Comparison of ENCODE assay signal across 34 cellular contexts in the genomic region with DNA sequence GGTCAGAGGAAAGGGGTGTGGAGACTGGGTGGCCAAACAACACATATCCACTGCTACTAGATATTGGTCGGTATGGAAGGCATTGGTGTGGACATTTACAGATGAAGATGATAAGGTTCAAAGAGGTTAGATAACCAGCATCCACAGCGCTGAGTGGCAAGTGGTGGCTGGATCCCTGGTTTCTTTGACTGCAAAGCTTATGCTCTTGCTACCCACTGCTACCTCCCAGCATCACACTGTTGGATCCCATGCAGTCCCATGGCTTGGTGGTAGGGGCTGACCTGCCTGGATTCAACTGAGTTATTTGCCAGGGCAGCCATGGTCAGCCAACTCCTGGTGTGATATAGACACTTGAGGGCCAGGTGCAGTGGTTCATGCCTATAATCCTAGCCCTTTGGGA.
"Had no signal": no experiment of that assay in that cellular context is flagged by ENCODE, and none has a peak within 500 bp of the region (broad histone marks: within the 10 kb centered on the region; RNA-seq: fewer than 3 reads in every experiment).

No MANE protein-coding gene starts in this region.

- H3K4me3 ChIP-seq: adrenal gland, body of pancreas, breast epithelium had no signal

- H3K9me3 ChIP-seq: adrenal gland, body of pancreas, breast epithelium had no signal

- DNase-seq: activated B cell treated with CpG ODN at 0.5 μM for 24 hours; activated CD4-positive, alpha-beta memory T cell treated with anti-CD3 and anti-CD28 coated beads, Interleukin-2, amount 10 ng/mL, durations not matched to agents 7 days and 5 days; activated CD4-positive, alpha-beta T cell treated with anti-CD3 and anti-CD28 coated beads for 36 hours; activated CD4-positive, alpha-beta T cell treated with anti-CD3 and anti-CD28 coated beads for 48 hours; activated CD4-positive, alpha-beta T cell treated with anti-CD3 and anti-CD28 coated beads, Interleukin-2, amount 10 ng/mL, durations not matched to agents 7 days and 5 days; activated CD4-positive, alpha-beta T cell treated with anti-CD3 and anti-CD28 coated beads, Interleukin-2, amount 50 U/mL, for 48 hours; activated CD4-positive, CD25-positive, alpha-beta regulatory T cell treated with anti-CD3 and anti-CD28 coated beads, Interleukin-2, amount 50 U/mL, for 72 hours; activated CD8-positive, alpha-beta memory T cell treated with anti-CD3 and anti-CD28 coated beads for 24 hours; activated CD8-positive, alpha-beta memory T cell treated with anti-CD3 and anti-CD28 coated beads, Interleukin-2, amount 10 ng/mL, durations not matched to agents 7 days and 5 days; activated CD8-positive, alpha-beta memory T cell treated with anti-CD3 and anti-CD28 coated beads, Interleukin-2, amount 50 U/mL, for 48 hours; activated CD8-positive, alpha-beta T cell treated with anti-CD3 and anti-CD28 coated beads, Interleukin-2, amount 10 ng/mL, durations not matched to agents 7 days and 5 days; activated effector memory CD4-positive, alpha-beta T cell treated with anti-CD3 and anti-CD28 coated beads, Interleukin-2, amount 50 U/mL, for 16 hours; activated gamma-delta T cell treated with Interleukin-2 at 50 U/mL for 16 hours; activated naive CD4-positive, alpha-beta T cell; activated naive CD4-positive, alpha-beta T cell treated with anti-CD3 and anti-CD28 coated beads for 36 hours; activated naive CD4-positive, alpha-beta T cell treated with anti-CD3 and anti-CD28 coated beads, Interleukin-2, amount 50 U/mL, for 16 hours; activated naive CD8-positive, alpha-beta T cell treated with anti-CD3 and anti-CD28 coated beads for 36 hours; activated T-cell treated with anti-CD3 and anti-CD28 coated beads, Interleukin-2, amount 50 U/mL, for 24 hours; activated T-cell treated with anti-CD3 and anti-CD28 coated beads, Interleukin-2, amount 50 U/mL, for 48 hours; adrenal gland; amniotic stem cell; aorta; body of pancreas; brain microvascular endothelial cell; SW 1271; T-helper 1 cell; T-helper 2 cell; T-helper 9 cell had no signal

- H3K36me3 ChIP-seq: adrenal gland, brain microvascular endothelial cell, breast epithelium had no signal

- ATAC-seq: activated CD4-positive, alpha-beta T cell treated with anti-CD3 and anti-CD28 coated beads for 36 hours; activated CD8-positive, alpha-beta memory T cell treated with anti-CD3 and anti-CD28 coated beads, Interleukin-2, amount 10 ng/mL, durations not matched to agents 7 days and 5 days; activated CD8-positive, alpha-beta T cell treated with anti-CD3 and anti-CD28 coated beads, Interleukin-2, amount 10 ng/mL, durations not matched to agents 7 days and 5 days; activated naive CD4-positive, alpha-beta T cell treated with anti-CD3 and anti-CD28 coated beads, Interleukin-2, amount 50 U/mL, for 72 hours; activated T-helper 17 cell treated with anti-CD3 and anti-CD28 coated beads, Interleukin-2, amount 50 U/mL, for 72 hours; body of pancreas had no signal

- H3K4me1 Mint-ChIP-seq: activated CD4-positive, alpha-beta memory T cell treated with anti-CD3 and anti-CD28 coated beads, Interleukin-2, amount 10 ng/mL, durations not matched to agents 7 days and 5 days; activated CD4-positive, alpha-beta T cell treated with anti-CD3 and anti-CD28 coated beads, Interleukin-2, amount 10 ng/mL, durations not matched to agents 7 days and 5 days; activated CD8-positive, alpha-beta memory T cell treated with anti-CD3 and anti-CD28 coated beads, Interleukin-2, amount 10 ng/mL, durations not matched to agents 7 days and 5 days; activated naive CD8-positive, alpha-beta T cell treated with anti-CD3 and anti-CD28 coated beads for 36 hours; activated T-helper 17 cell treated with anti-CD3 and anti-CD28 coated beads, Interleukin-2, amount 50 U/mL, for 72 hours had no signal

- H3K27ac Mint-ChIP-seq: activated B cell treated with CpG ODN at 0.5 μM for 24 hours; activated CD4-positive, alpha-beta memory T cell treated with anti-CD3 and anti-CD28 coated beads, Interleukin-2, amount 10 ng/mL, durations not matched to agents 7 days and 5 days; activated CD4-positive, alpha-beta T cell treated with anti-CD3 and anti-CD28 coated beads for 36 hours; activated CD4-positive, alpha-beta T cell treated with anti-CD3 and anti-CD28 coated beads, Interleukin-2, amount 10 ng/mL, durations not matched to agents 7 days and 5 days; activated CD8-positive, alpha-beta memory T cell treated with anti-CD3 and anti-CD28 coated beads, Interleukin-2, amount 10 ng/mL, durations not matched to agents 7 days and 5 days; activated CD8-positive, alpha-beta T cell treated with anti-CD3 and anti-CD28 coated beads, Interleukin-2, amount 10 ng/mL, durations not matched to agents 7 days and 5 days; activated naive CD4-positive, alpha-beta T cell treated with anti-CD3 and anti-CD28 coated beads for 36 hours; activated naive CD4-positive, alpha-beta T cell treated with anti-CD3 and anti-CD28 coated beads, Interleukin-2, amount 50 U/mL, for 72 hours; activated naive CD8-positive, alpha-beta T cell treated with anti-CD3 and anti-CD28 coated beads for 36 hours; activated T-cell treated with anti-CD3 and anti-CD28 coated beads, Interleukin-2, amount 50 U/mL, for 24 hours; activated T-helper 17 cell treated with anti-CD3 and anti-CD28 coated beads, Interleukin-2, amount 50 U/mL, for 72 hours; T-helper 1 cell treated with Interleukin-12 subunit alpha and Interleukin-12 subunit beta and Interleukin-4 antibody, amounts not matched to agents 30 μg/mL and 1 μg/mL, for 36 hours; T-helper 2 cell treated with Interferon-gamma antibody and Interleukin-4, amounts not matched to agents 5 μg/mL and 100 μg/mL, for 36 hours had no signal

- H3K27ac ChIP-seq: adrenal gland, body of pancreas, brain microvascular endothelial cell, breast epithelium, VCaP had no signal

- H3K27me3 Mint-ChIP-seq: activated CD4-positive, alpha-beta memory T cell treated with anti-CD3 and anti-CD28 coated beads, Interleukin-2, amount 10 ng/mL, durations not matched to agents 7 days and 5 days; activated CD4-positive, alpha-beta T cell treated with anti-CD3 and anti-CD28 coated beads for 36 hours; activated CD4-positive, alpha-beta T cell treated with anti-CD3 and anti-CD28 coated beads, Interleukin-2, amount 10 ng/mL, durations not matched to agents 7 days and 5 days; activated CD8-positive, alpha-beta memory T cell treated with anti-CD3 and anti-CD28 coated beads, Interleukin-2, amount 10 ng/mL, durations not matched to agents 7 days and 5 days; activated naive CD8-positive, alpha-beta T cell treated with anti-CD3 and anti-CD28 coated beads for 36 hours; activated T-cell treated with anti-CD3 and anti-CD28 coated beads, Interleukin-2, amount 50 U/mL, for 24 hours had no signal

- H3K4me3 Mint-ChIP-seq: activated B cell treated with CpG ODN at 0.5 μM for 24 hours; activated CD4-positive, alpha-beta memory T cell treated with anti-CD3 and anti-CD28 coated beads, Interleukin-2, amount 10 ng/mL, durations not matched to agents 7 days and 5 days; activated CD4-positive, alpha-beta T cell treated with anti-CD3 and anti-CD28 coated beads for 36 hours; activated CD4-positive, alpha-beta T cell treated with anti-CD3 and anti-CD28 coated beads, Interleukin-2, amount 10 ng/mL, durations not matched to agents 7 days and 5 days; activated CD8-positive, alpha-beta memory T cell treated with anti-CD3 and anti-CD28 coated beads, Interleukin-2, amount 10 ng/mL, durations not matched to agents 7 days and 5 days; activated CD8-positive, alpha-beta T cell treated with anti-CD3 and anti-CD28 coated beads, Interleukin-2, amount 10 ng/mL, durations not matched to agents 7 days and 5 days; activated naive CD4-positive, alpha-beta T cell treated with anti-CD3 and anti-CD28 coated beads for 36 hours; activated naive CD8-positive, alpha-beta T cell treated with anti-CD3 and anti-CD28 coated beads for 36 hours; activated T-cell treated with anti-CD3 and anti-CD28 coated beads, Interleukin-2, amount 50 U/mL, for 24 hours; activated T-helper 17 cell treated with anti-CD3 and anti-CD28 coated beads, Interleukin-2, amount 50 U/mL, for 72 hours; T-helper 1 cell treated with Interleukin-12 subunit alpha and Interleukin-12 subunit beta and Interleukin-4 antibody, amounts not matched to agents 30 μg/mL and 1 μg/mL, for 36 hours; T-helper 2 cell treated with Interferon-gamma antibody and Interleukin-4, amounts not matched to agents 5 μg/mL and 100 μg/mL, for 36 hours had no signal

- H3K27me3 ChIP-seq: adrenal gland, body of pancreas, brain microvascular endothelial cell, breast epithelium had no signal

- H3K4me1 ChIP-seq: body of pancreas, breast epithelium had no signal
